Comparison of ENCODE assay signal across 24 cellular contexts in the genomic region with DNA sequence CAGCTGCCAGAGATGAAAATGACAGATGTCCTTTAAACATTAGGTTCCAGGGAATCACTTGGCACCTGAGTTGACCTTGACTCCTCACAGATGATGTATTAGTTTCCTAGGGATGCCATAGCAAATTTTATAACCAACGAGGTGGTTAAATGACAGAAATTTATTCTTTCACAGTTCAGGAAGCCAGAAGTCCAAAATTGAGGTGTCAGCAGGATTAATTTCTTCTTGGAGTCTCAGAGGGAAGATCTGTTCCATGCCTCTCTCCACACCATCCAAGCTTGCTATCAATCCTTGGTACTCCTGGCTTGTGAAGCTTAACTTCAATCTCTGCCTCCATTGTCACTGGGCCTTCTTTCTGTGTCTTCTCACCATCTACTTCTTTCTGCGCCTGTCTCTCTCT.
"Had no signal": no experiment of that assay in that cellular context is flagged by ENCODE, and none has a peak within 500 bp of the region (broad histone marks: within the 10 kb centered on the region; RNA-seq: fewer than 3 reads in every experiment).

No MANE protein-coding gene starts in this region.

- H3K9me3 ChIP-seq: pancreas, vagina had no signal

- H3K4me1 ChIP-seq: pancreas, psoas muscle had no signal

- H3K27me3 Mint-ChIP-seq: activated CD8-positive, alpha-beta memory T cell treated with anti-CD3 and anti-CD28 coated beads, Interleukin-2, amount 10 ng/mL, durations not matched to agents 7 days and 5 days; central memory CD8-positive, alpha-beta T cell; memory B cell; type B pancreatic cell had no signal

- FAIRE-seq: astrocyte, colon, keratinocyte, pancreas, TTC549 had no signal

- H3K36me3 Mint-ChIP-seq: stimulated activated effector memory CD8-positive, alpha-beta T cell treated with anti-CD3 and anti-CD28 coated beads, Interleukin-12 subunit alpha, Interleukin-12 subunit beta, amount 100 ng/mL, for 72 hours had no signal

- H3K27ac ChIP-seq: foreskin keratinocyte, pancreas, psoas muscle, thoracic aorta, vagina had no signal

- ATAC-seq: activated CD8-positive, alpha-beta memory T cell treated with anti-CD3 and anti-CD28 coated beads, Interleukin-2, amount 10 ng/mL, durations not matched to agents 7 days and 5 days; foreskin keratinocyte; left colon; pancreas; psoas muscle; right cardiac atrium; stimulated activated effector memory CD8-positive, alpha-beta T cell treated with anti-CD3 and anti-CD28 coated beads, Interleukin-12 subunit alpha, Interleukin-12 subunit beta, amount 100 ng/mL, for 72 hours had no signal

- H3K36me3 ChIP-seq: pancreas, thoracic aorta, vagina had no signal

- DNase-seq: activated CD4-positive, alpha-beta T cell treated with anti-CD3 and anti-CD28 coated beads for 1 hour; activated CD4-positive, alpha-beta T cell treated with anti-CD3 and anti-CD28 coated beads, Interleukin-2, amount 50 U/mL, for 4 hours; activated CD8-positive, alpha-beta memory T cell treated with anti-CD3 and anti-CD28 coated beads, Interleukin-2, amount 10 ng/mL, durations not matched to agents 7 days and 5 days; activated naive CD4-positive, alpha-beta T cell treated with Interleukin-2 at 50 U/mL for 16 hours; effector memory CD4-positive, alpha-beta T cell; foreskin keratinocyte; left colon; nephron progenitor cell; pancreas; psoas muscle; right cardiac atrium; stimulated activated CD4-positive, alpha-beta T cell treated with anti-CD3 and anti-CD28 coated beads, Interleukin-1b, Interleukin-23, amount 100 ng/mL, for 48 hours had no signal

- H3K4me3 ChIP-seq: pancreas, psoas muscle, skin epidermis, thoracic aorta, vagina had no signal

- H3K4me3 Mint-ChIP-seq: activated CD8-positive, alpha-beta memory T cell treated with anti-CD3 and anti-CD28 coated beads, Interleukin-2, amount 10 ng/mL, durations not matched to agents 7 days and 5 days; central memory CD8-positive, alpha-beta T cell; memory B cell; nephron progenitor cell; stimulated activated effector memory CD8-positive, alpha-beta T cell treated with anti-CD3 and anti-CD28 coated beads, Interleukin-12 subunit alpha, Interleukin-12 subunit beta, amount 100 ng/mL, for 72 hours; T-helper 2 cell treated with Interferon-gamma antibody and Interleukin-4, amounts not matched to agents 5 μg/mL and 100 μg/mL, for 36 hours; type B pancreatic cell had no signal

- H3K27ac Mint-ChIP-seq: activated CD8-positive, alpha-beta memory T cell treated with anti-CD3 and anti-CD28 coated beads, Interleukin-2, amount 10 ng/mL, durations not matched to agents 7 days and 5 days; memory B cell; nephron progenitor cell; stimulated activated effector memory CD8-positive, alpha-beta T cell treated with anti-CD3 and anti-CD28 coated beads, Interleukin-12 subunit alpha, Interleukin-12 subunit beta, amount 100 ng/mL, for 72 hours; T-helper 2 cell treated with Interferon-gamma antibody and Interleukin-4, amounts not matched to agents 5 μg/mL and 100 μg/mL, for 36 hours; type B pancreatic cell had no signal

- H3K27me3 ChIP-seq: foreskin keratinocyte, pancreas, vagina had no signal
